8 cellular contexts compared by ENCODE assay signal in genomic region chr5:177472460-177473441, GRCh38. TPM values are rescaled to one million over a fixed set of nuclear protein-coding genes. Genes with fewer than 3 reads are reported as not detected.
DNase-seq lines count a peak whose midpoint lies in the region; ATAC-seq and TF ChIP-seq lines count a peak whose summit lies in the region.

No MANE protein-coding gene starts in this region.

- no peaks in the 10 kb centered on the region for H3K27me3 Mint-ChIP-seq in activated naive CD4-positive, alpha-beta T cell treated with anti-CD3 and anti-CD28 coated beads, Interleukin-2, amount 50 U/mL, for 24 hours

- H3K27ac ChIP-seq in OCI-LY7 (ENCODE audit: low read depth, low read length, poor library complexity, severe bottlenecking): peak overlapping the region; percentile 0
- no peak overlapping the region for H3K27ac ChIP-seq in iPS DF 6.9 (ENCODE audit: low read length)
- H3K27ac ChIP-seq in spleen: peak overlapping the region in 7 of 8 donors; percentile 27 to 81 (median 66)

- no TSS peak for BruUV-seq in OCI-LY7 (replicated peaks; lab: Mats Ljungman, UMichigan)

- peak overlapping the region; percentile 72 for H3K4me3 Mint-ChIP-seq in activated naive CD4-positive, alpha-beta T cell treated with anti-CD3 and anti-CD28 coated beads, Interleukin-2, amount 50 U/mL, for 24 hours

- TF ChIP-seq CTCF in OCI-LY7 (conservative IDR thresholded peaks at IDR 0.05; ENCODE audit: low read length) (no peak), spleen (IDR thresholded peaks at IDR 0.05 in 8 of 11, conservative IDR thresholded peaks at IDR 0.05 in 3 of 11) (no peak)

- H3K36me3 ChIP-seq in OCI-LY7 (ENCODE audit: insufficient read depth, low read length) (no peaks in the 10 kb centered on the region), iPS DF 6.9 (ENCODE audit: control insufficient read depth, insufficient read depth, low read length) (peaks cover 27% of the 10 kb centered on the region), spleen (no peaks in the 10 kb centered on the region)

- no peak overlapping the region for H2AFZ ChIP-seq in OCI-LY7 (ENCODE audit: low read length)

- H3K36me3 Mint-ChIP-seq in activated naive CD4-positive, alpha-beta T cell treated with anti-CD3 and anti-CD28 coated beads, Interleukin-2, amount 50 U/mL, for 24 hours: no peaks in the 10 kb centered on the region

- H3K4me2 ChIP-seq in OCI-LY7 (ENCODE audit: low read length): peak overlapping the region; percentile 67

- intact Hi-C loops in OCI-LY7 (cut with micrococcal nuclease; ENCODE audit: unreplicated experiment) (no loop called here), spleen (cut with DNase I; ENCODE audit: low total_unique reads) (no loop called here)

- no peaks in the 10 kb centered on the region for H3K79me2 ChIP-seq in OCI-LY7 (ENCODE audit: insufficient read depth, low read depth, low read length)

- TF ChIP-seq POLR2A in spleen (IDR thresholded peaks at IDR 0.05): no peak

- H4K20me1 ChIP-seq in OCI-LY7 (ENCODE audit: insufficient read depth, low read length): no peaks in the 10 kb centered on the region

- no CpG with 5 or more reads among the region's 93 CpGs for WGBS in iPS DF 6.9 (ENCODE audit: insufficient coverage, insufficient read length)
- WGBS in spleen, 5 donors: 2% methylated on average over 32 to 93 of the region's 93 CpGs

- H3K9me3 ChIP-seq in OCI-LY7 (ENCODE audit: low read length): no peaks in the 10 kb centered on the region
- H3K9me3 ChIP-seq in iPS DF 6.9 (ENCODE audit: control insufficient read depth, insufficient read depth, low read length): no peaks in the 10 kb centered on the region
- no peaks in the 10 kb centered on the region for H3K9me3 ChIP-seq in spleen

- H3K9me3 Mint-ChIP-seq in activated naive CD4-positive, alpha-beta T cell treated with anti-CD3 and anti-CD28 coated beads, Interleukin-2, amount 50 U/mL, for 24 hours: no peaks in the 10 kb centered on the region

- H3K4me1 ChIP-seq in OCI-LY7 (ENCODE audit: insufficient read depth, low read length, poor library complexity, severe bottlenecking): peaks cover 10% of the 10 kb centered on the region
- peaks cover 27% of the 10 kb centered on the region for H3K4me1 ChIP-seq in iPS DF 6.9 (ENCODE audit: control insufficient read depth, insufficient read depth, low read length)
- H3K4me1 ChIP-seq in spleen: peaks cover 4 to 86% (median 52%) of the 10 kb centered on the region in 6 donors

- peak; percentile 45 for ATAC-seq in GM21825 (IDR thresholded peaks at IDR 0.05; ENCODE audit: unreplicated experiment)

- peak; percentile 87 for DNase-seq in D341Med (ENCODE audit: low spot score)
- peak; percentile 45 for DNase-seq in OCI-LY7 (ENCODE audit: low spot score)
- DNase-seq in iPS DF 6.9 (ENCODE audit: low read depth, low spot score): no peak
- peak; percentile 85 for DNase-seq in spleen
- no peak for DNase-seq in T-helper 9 cell
- no peak for DNase-seq in NCI-H1694 treated with DMSO at 0.1 percent for 48 hours (lab: John Stamatoyannopoulos, UW)

- H3K9me2 ChIP-seq in OCI-LY7 (ENCODE audit: insufficient read depth, low read length): no peaks in the 10 kb centered on the region

- CTCF ChIA-PET in OCI-LY7 (lab: Charles Lee; ENCODE audit: unreplicated experiment): interaction anchor here (0.5 to 1.1 kb wide), 4 partner anchors 22 to 140 kb away, joined by 3 to 4 read pairs (median 3); no protein-coding TSS in a partner anchor

- POLR2A ChIA-PET in OCI-LY7 (lab: Charles Lee): interaction anchor here (0.6 to 0.8 kb wide), 2 partner anchors 29 to 47 kb away, joined by 3 read pairs; partner anchors contain the start of gene GRK6

- H3K4me1 Mint-ChIP-seq in activated naive CD4-positive, alpha-beta T cell treated with anti-CD3 and anti-CD28 coated beads, Interleukin-2, amount 50 U/mL, for 24 hours: peaks cover 32% of the 10 kb centered on the region

- H3K27me3 ChIP-seq in iPS DF 6.9 (ENCODE audit: control insufficient read depth, insufficient read depth, low read length): no peaks in the 10 kb centered on the region
- H3K27me3 ChIP-seq in spleen (replicated peaks in 1 of 7): peaks cover 0 to 32% (median 10%) of the 10 kb centered on the region in 7 donors

- H3K4me3 ChIP-seq in OCI-LY7 (ENCODE audit: low read depth, low read length, poor library complexity, severe bottlenecking): peak overlapping the region; percentile 65
- H3K4me3 ChIP-seq in iPS DF 6.9 (ENCODE audit: low read length): peak overlapping the region; percentile 90
- peak overlapping the region; percentile 38 to 82 (median 53) for H3K4me3 ChIP-seq in spleen

- H3K27ac Mint-ChIP-seq in activated naive CD4-positive, alpha-beta T cell treated with anti-CD3 and anti-CD28 coated beads, Interleukin-2, amount 50 U/mL, for 24 hours: no peak overlapping the region

RNA-seq across cellular contexts. Expression of gene DBN1, which starts 0.7 kb away (rescaled TPM):
- total RNA-seq in OCI-LY7 (2014; rRNA removed; shearing (Covaris generic)): 11.7 and 17.4 TPM in 2 replicates
- total RNA-seq in OCI-LY7 (2022) (21.3 and 22.0 TPM in 2 replicates), spleen (10 to 100 TPM; 13.0 to 26.5 (median 17.6) TPM)
- polyA plus RNA-seq in spleen: 10 to 100 TPM in 1 of 3 donors, 1 to 10 TPM in 2; 6.8 to 16.3 (median 7.6) TPM

RNA-seq across cellular contexts. Expression of gene PDLIM7, which starts 24.7 kb away (rescaled TPM):
- total RNA-seq in OCI-LY7 (2014; rRNA removed; shearing (Covaris generic)): 38.8 and 41.4 TPM in 2 replicates
- 58.0 and 78.9 TPM in 2 replicates for total RNA-seq in OCI-LY7 (2022)
- 100 to 1,000 TPM in 3 of 7 donors, 10 to 100 TPM in 4; 44.8 to 220 (median 86.4) TPM for total RNA-seq in spleen
- 100 to 1,000 TPM in 1 of 3 donors, 10 to 100 TPM in 2; 42.5 to 125 (median 59.2) TPM for polyA plus RNA-seq in spleen

RNA-seq across cellular contexts. Expression of gene PRR7, which starts 26.1 kb away (rescaled TPM):
- total RNA-seq in OCI-LY7 (2014; rRNA removed; shearing (Covaris generic)): 7.0 and 13.6 TPM in 2 replicates
- total RNA-seq in OCI-LY7 (2022) (12.5 and 12.8 TPM in 2 replicates), spleen (1 to 10 TPM in 6 of 7 donors, not detected in 1; 2.6 to 5.3 (median 4.7) TPM)
- polyA plus RNA-seq in spleen: 1 to 10 TPM; 1.7 to 5.7 (median 3.9) TPM

RNA-seq across cellular contexts. Expression of gene DOK3, which starts 36.9 kb away (rescaled TPM):
- 186 and 197 TPM in 2 replicates for total RNA-seq in OCI-LY7 (2014; rRNA removed; shearing (Covaris generic))
- 260 and 268 TPM in 2 replicates for total RNA-seq in OCI-LY7 (2022)
- 100 to 1,000 TPM; 111 to 231 (median 149) TPM for total RNA-seq in spleen
- 100 to 1,000 TPM in 1 of 3 donors, 10 to 100 TPM in 2; 69.9 to 144 (median 98.4) TPM for polyA plus RNA-seq in spleen

RNA-seq across cellular contexts. Expression of gene DDX41, which starts 44.0 kb away (rescaled TPM):
- total RNA-seq in OCI-LY7 (2014; rRNA removed; shearing (Covaris generic)): 216 and 224 TPM in 2 replicates
- total RNA-seq in OCI-LY7 (2022) (145 and 169 TPM in 2 replicates), spleen (100 to 1,000 TPM in 2 of 7 donors, 10 to 100 TPM in 5; 68.9 to 126 (median 91.8) TPM)
- 10 to 100 TPM; 68.9 to 99.4 (median 92.9) TPM for polyA plus RNA-seq in spleen

Comparison
In these comparisons a context has a peak if more than half of its experiments do, and no peak if none do; other contexts are left out.
1. DNase-seq: peak in D341Med (single experiment), OCI-LY7 (single experiment) and spleen (single experiment); none in iPS DF 6.9 (single experiment), T-helper 9 cell (single experiment) and NCI-H1694 treated with DMSO at 0.1 percent for 48 hours (single experiment).
2. Peak in every context shown above with its lines, with median percentiles within 50 percentile points of each other: H3K4me3 ChIP-seq.